9 cellular contexts compared by ENCODE assay signal in genomic region chrX:52923781-52924241, GRCh38. TPM values are rescaled to one million over a fixed set of nuclear protein-coding genes. Genes with fewer than 3 reads are reported as not detected.
A peak's percentile ranks its signal among the peaks of the same experiment; 100 is the strongest.
DNase-seq lines count a peak whose midpoint lies in the region; ATAC-seq and TF ChIP-seq lines count a peak whose summit lies in the region.
"Had no signal": no experiment of that assay in that cellular context is flagged by ENCODE, and none has a peak within 500 bp of the region (broad histone marks: within the 10 kb centered on the region; RNA-seq: fewer than 3 reads in every experiment).

No MANE protein-coding gene starts in this region.

- H3K27me3 ChIP-seq in A673 (replicated peaks; ENCODE audit: insufficient read depth, low read depth, low read length, poor library complexity) = no peaks in the 10 kb centered on the region
- no peaks in the 10 kb centered on the region for H3K27me3 ChIP-seq in brain microvascular endothelial cell (replicated peaks)
- H3K27me3 ChIP-seq in trophoblast cell (ENCODE audit: insufficient read depth, low read length) = no peaks in the 10 kb centered on the region

- H3K36me3 ChIP-seq in A673 (ENCODE audit: insufficient read depth, low read length, poor library complexity, severe bottlenecking) (no peaks in the 10 kb centered on the region), brain microvascular endothelial cell (replicated peaks) (no peaks in the 10 kb centered on the region), trophoblast cell (ENCODE audit: control insufficient read depth in 1 of 2, insufficient read depth in 2 of 2, low read length in 2 of 2) (no peaks in the 10 kb centered on the region)

- WGBS in trophoblast cell (ENCODE audit: extremely low coverage, insufficient coverage, insufficient read length) = no CpG with 5 or more reads among the region's 4 CpGs

- H3K4me2 ChIP-seq in trophoblast cell (ENCODE audit: low read length) = no peak overlapping the region

- no peak overlapping the region for H3K4ac ChIP-seq in trophoblast cell (ENCODE audit: low read depth, low read length)

- no peaks in the 10 kb centered on the region for H3K27me3 Mint-ChIP-seq in T-helper 17 cell
- peaks cover 11% of the 10 kb centered on the region for H3K27me3 Mint-ChIP-seq in activated CD4-positive, alpha-beta memory T cell treated with anti-CD3 and anti-CD28 coated beads, Interleukin-2, amount 10 ng/mL, durations not matched to agents 7 days and 5 days

- ATAC-seq in GM19372 (IDR thresholded peaks at IDR 0.05; ENCODE audit: low read depth, unreplicated experiment) = peak; percentile 20
- peak; percentile 63 for ATAC-seq in HG03469 (IDR thresholded peaks at IDR 0.05; ENCODE audit: unreplicated experiment)
- ATAC-seq in T-helper 17 cell = no peak

- H3K27ac ChIP-seq in A673 (ENCODE audit: low read depth, low read length, poor library complexity, severe bottlenecking) = peak overlapping the region; percentile 97
- H3K27ac ChIP-seq in brain microvascular endothelial cell = peak overlapping the region; percentile 1
- no peak overlapping the region for H3K27ac ChIP-seq in trophoblast cell (ENCODE audit: low read depth, low read length)

- TF ChIP-seq CTCF in A673 (conservative IDR thresholded peaks at IDR 0.05; ENCODE audit: low read depth, low read length) = no peak
- no peak for TF ChIP-seq CTCF in brain microvascular endothelial cell (IDR thresholded peaks at IDR 0.05; ENCODE audit: low read depth, low read length, missing control alignments)

- DNase-seq in A673 (ENCODE audit: low spot score) = peak; percentile 52
- DNase-seq in brain microvascular endothelial cell = peak; percentile 27
- peak; percentile 4 to 52 for DNase-seq in trophoblast cell
- DNase-seq in NCI-H2029 treated with DMSO at 0.1 percent for 48 hours (lab: John Stamatoyannopoulos, UW) = no peak
- DNase-seq in T-helper 17 cell = no peak
- DNase-seq in activated CD4-positive, alpha-beta memory T cell treated with anti-CD3 and anti-CD28 coated beads, Interleukin-2, amount 10 ng/mL, durations not matched to agents 7 days and 5 days = no peak
- DNase-seq: DND-41 had no signal

- H3K4me3 Mint-ChIP-seq in T-helper 17 cell = no peak overlapping the region
- no peak overlapping the region for H3K4me3 Mint-ChIP-seq in activated CD4-positive, alpha-beta memory T cell treated with anti-CD3 and anti-CD28 coated beads, Interleukin-2, amount 10 ng/mL, durations not matched to agents 7 days and 5 days

- no TSS peak for BruUV-seq in A673 (replicated peaks; lab: Mats Ljungman, UMichigan)

- H3K4me1 ChIP-seq in A673 (ENCODE audit: insufficient read depth, low read length, poor library complexity, severe bottlenecking) (peaks cover 21% of the 10 kb centered on the region), trophoblast cell (ENCODE audit: control insufficient read depth in 1 of 2, insufficient read depth in 2 of 2, low read length in 2 of 2) (peaks cover 3 to 5% of the 10 kb centered on the region in 2 experiments)

- no peak overlapping the region for H4K8ac ChIP-seq in trophoblast cell (ENCODE audit: low read depth, low read length)

- H3K23ac ChIP-seq in trophoblast cell (ENCODE audit: low read length) = no peak overlapping the region

- CTCF ChIA-PET in A673 (lab: Charles Lee) = interaction anchor here (0.6 kb wide), 1 partner anchor 1063 kb away, joined by 3 read pairs; no protein-coding TSS in a partner anchor
- CTCF ChIA-PET in activated CD4-positive, alpha-beta memory T cell treated with anti-CD3 and anti-CD28 coated beads, Interleukin-2, amount 10 ng/mL, durations not matched to agents 7 days and 5 days (lab: Charles Lee) = interaction anchor here (1.1 kb wide), 1 partner anchor 11 kb away, joined by 4 read pairs; no protein-coding TSS in a partner anchor

- H2AK5ac ChIP-seq in trophoblast cell (ENCODE audit: low read length) = no peak overlapping the region

- intact Hi-C loops in A673 (cut with micrococcal nuclease; ENCODE audit: unreplicated experiment) = no loop called here

- no peaks in the 10 kb centered on the region for H3K36me3 Mint-ChIP-seq in T-helper 17 cell (ENCODE audit: low read depth)
- H3K36me3 Mint-ChIP-seq in activated CD4-positive, alpha-beta memory T cell treated with anti-CD3 and anti-CD28 coated beads, Interleukin-2, amount 10 ng/mL, durations not matched to agents 7 days and 5 days (ENCODE audit: low read depth) = no peaks in the 10 kb centered on the region

- in situ Hi-C loops in brain microvascular endothelial cell (cut with HindIII; ENCODE audit: low pct_ligation_motif_present, low sequenced_read_pairs) = no loop called here

- peaks cover 7% of the 10 kb centered on the region for H3K4me1 Mint-ChIP-seq in T-helper 17 cell
- peaks cover 23% of the 10 kb centered on the region for H3K4me1 Mint-ChIP-seq in activated CD4-positive, alpha-beta memory T cell treated with anti-CD3 and anti-CD28 coated beads, Interleukin-2, amount 10 ng/mL, durations not matched to agents 7 days and 5 days

- H2AFZ ChIP-seq in trophoblast cell (ENCODE audit: insufficient read depth, low read length, poor library complexity) = no peak overlapping the region

- H3K18ac ChIP-seq in trophoblast cell (ENCODE audit: low read length) = no peak overlapping the region

- H2BK120ac ChIP-seq in trophoblast cell (ENCODE audit: insufficient read depth, low read length, poor library complexity) = no peak overlapping the region

- H3K4me3 ChIP-seq in A673 (ENCODE audit: low read depth, low read length, poor library complexity, severe bottlenecking) (no peak overlapping the region), brain microvascular endothelial cell (ENCODE audit: low read depth, low read length) (no peak overlapping the region), trophoblast cell (ENCODE audit: low read depth, low read length) (no peak overlapping the region)

- peaks cover 5% of the 10 kb centered on the region for H3K79me1 ChIP-seq in trophoblast cell (ENCODE audit: low read length)

- H2BK5ac ChIP-seq in trophoblast cell (ENCODE audit: low read depth, low read length, poor library complexity) = no peak overlapping the region

- H3K27ac Mint-ChIP-seq in T-helper 17 cell = no peak overlapping the region
- no peak overlapping the region for H3K27ac Mint-ChIP-seq in activated CD4-positive, alpha-beta memory T cell treated with anti-CD3 and anti-CD28 coated beads, Interleukin-2, amount 10 ng/mL, durations not matched to agents 7 days and 5 days

- peaks cover 2% of the 10 kb centered on the region for H3K79me2 ChIP-seq in trophoblast cell (ENCODE audit: control insufficient read depth, insufficient read depth, low read length, poor library complexity)

- no peaks in the 10 kb centered on the region for H3K9me3 Mint-ChIP-seq in activated CD4-positive, alpha-beta memory T cell treated with anti-CD3 and anti-CD28 coated beads, Interleukin-2, amount 10 ng/mL, durations not matched to agents 7 days and 5 days

- H3K14ac ChIP-seq in trophoblast cell (ENCODE audit: low read length) = no peak overlapping the region

- no peak overlapping the region for H4K12ac ChIP-seq in trophoblast cell (ENCODE audit: low read depth, low read length)

- no peak overlapping the region for H4K91ac ChIP-seq in trophoblast cell (ENCODE audit: low read depth, low read length)

- H2BK12ac ChIP-seq in trophoblast cell (ENCODE audit: low read length) = no peak overlapping the region

- POLR2A ChIA-PET in A673 (lab: Charles Lee; ENCODE audit: low non-redundant PET) = no interaction called here
- POLR2A ChIA-PET in activated CD4-positive, alpha-beta memory T cell treated with anti-CD3 and anti-CD28 coated beads, Interleukin-2, amount 10 ng/mL, durations not matched to agents 7 days and 5 days (lab: Charles Lee) = no interaction called here

- no peak overlapping the region for H3K9ac ChIP-seq in trophoblast cell (ENCODE audit: low read length)

- no peaks in the 10 kb centered on the region for H3K9me3 ChIP-seq in A673 (ENCODE audit: low read depth, low read length, poor library complexity, severe bottlenecking)
- H3K9me3 ChIP-seq in trophoblast cell (ENCODE audit: insufficient read depth, low read depth, low read length) = no peaks in the 10 kb centered on the region
- no peaks in the 10 kb centered on the region for H3K9me3 ChIP-seq in T-helper 17 cell (ENCODE audit: control insufficient read depth, low read length, poor library complexity, severe bottlenecking)

RNA-seq across cellular contexts. Expression of gene FAM156B, which starts 26.7 kb away (rescaled TPM):
- total RNA-seq in A673 (2021) (18.3 and 21.8 TPM in 2 replicates), T-helper 17 cell (10 to 100 TPM in 1 of 2 donors, 1 to 10 TPM in 1; 6.0 to 10.5 TPM)
- 18.2 and 19.6 TPM in 2 replicates for polyA plus RNA-seq in trophoblast cell (2013)
- total RNA-seq in activated CD4-positive, alpha-beta memory T cell treated with anti-CD3 and anti-CD28 coated beads, Interleukin-2, amount 10 ng/mL, durations not matched to agents 7 days and 5 days = 10 to 100 TPM; 10.3 to 12.2 TPM

RNA-seq across cellular contexts. Expression of gene FAM156A, which starts 34.5 kb away (rescaled TPM):
- total RNA-seq in A673 (2021) (47.2 and 48.2 TPM in 2 replicates), T-helper 17 cell (10 to 100 TPM; 10.0 to 13.7 TPM)
- 15.4 and 19.0 TPM in 2 replicates for polyA plus RNA-seq in trophoblast cell (2013)
- total RNA-seq in activated CD4-positive, alpha-beta memory T cell treated with anti-CD3 and anti-CD28 coated beads, Interleukin-2, amount 10 ng/mL, durations not matched to agents 7 days and 5 days = 10 to 100 TPM; 18.5 to 21.0 TPM

RNA-seq across cellular contexts. Expression of gene XAGE3, which starts 55.9 kb away (rescaled TPM):
- total RNA-seq in A673 (2021) (not detected in 2 replicates), T-helper 17 cell (not detected)
- polyA plus RNA-seq in trophoblast cell (2013) = 0.16 and 0.19 TPM in 2 replicates
- total RNA-seq in activated CD4-positive, alpha-beta memory T cell treated with anti-CD3 and anti-CD28 coated beads, Interleukin-2, amount 10 ng/mL, durations not matched to agents 7 days and 5 days = not detected

Comparison
In these comparisons a context has a peak if more than half of its experiments do, and no peak if none do; other contexts are left out.
1. DNase-seq: peak in A673 (single experiment), brain microvascular endothelial cell (single experiment) and trophoblast cell (2 of 2); none in NCI-H2029 treated with DMSO at 0.1 percent for 48 hours (single experiment), T-helper 17 cell (0 of 3) and activated CD4-positive, alpha-beta memory T cell treated with anti-CD3 and anti-CD28 coated beads, Interleukin-2, amount 10 ng/mL, durations not matched to agents 7 days and 5 days (single experiment).